15 cellular contexts compared by ENCODE assay signal in the genomic region with DNA sequence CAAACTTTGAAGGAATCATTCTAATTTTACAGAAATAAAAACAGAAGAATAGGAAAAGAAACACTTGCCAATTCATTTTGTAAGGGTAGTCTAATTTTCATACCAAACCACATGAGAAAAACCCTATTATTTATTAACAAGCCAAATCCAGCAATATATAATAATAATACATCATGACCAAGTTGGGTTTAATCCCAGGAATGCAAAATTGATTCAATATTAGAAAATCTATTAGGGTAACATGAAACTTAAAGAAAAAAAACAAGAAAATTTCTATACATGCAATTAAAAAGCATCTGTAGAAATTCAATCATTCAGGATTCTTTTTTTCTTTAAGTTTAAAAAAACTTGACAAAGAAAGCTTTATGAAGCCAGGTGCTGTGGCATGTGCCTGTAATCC.
"Had no signal": no experiment of that assay in that cellular context is flagged by ENCODE, and none has a peak within 500 bp of the region (broad histone marks: within the 10 kb centered on the region; RNA-seq: fewer than 3 reads in every experiment).

No MANE protein-coding gene starts in this region.

- DNase-seq: activated CD4-positive, alpha-beta memory T cell treated with anti-CD3 and anti-CD28 coated beads for 36 hours; activated CD4-positive, alpha-beta T cell treated with anti-CD3 and anti-CD28 coated beads for 1 hour; activated CD8-positive, alpha-beta memory T cell treated with anti-CD3 and anti-CD28 coated beads, Interleukin-2, amount 50 U/mL, for 4 hours; activated T-cell treated with anti-CD3 and anti-CD28 coated beads, Interleukin-2, amount 50 U/mL, for 72 hours; central memory CD4-positive, alpha-beta T cell; cortex of kidney; effector memory CD4-positive, alpha-beta T cell; left cardiac atrium; stimulated activated CD4-positive, alpha-beta T cell treated with anti-CD3 and anti-CD28 coated beads, Interleukin-15, amount 100 ng/mL, for 24 hours; stimulated activated CD4-positive, alpha-beta T cell treated with anti-CD3 and anti-CD28 coated beads, Interleukin-4, amount 100 ng/mL, for 24 hours; SW 1271 had no signal

- H3K4me3 ChIP-seq: SJSA1, tibial nerve had no signal

- H3K27ac Mint-ChIP-seq: activated CD4-positive, alpha-beta memory T cell treated with anti-CD3 and anti-CD28 coated beads for 36 hours; nephron; T-helper 2 cell treated with Interferon-gamma antibody and Interleukin-4, amounts not matched to agents 5 μg/mL and 100 μg/mL, for 36 hours had no signal

- H3K9me3 ChIP-seq: SJSA1, tibial nerve had no signal

- H3K36me3 ChIP-seq: SJSA1 had no signal

- H3K27ac ChIP-seq: SJSA1 had no signal

- H3K4me3 Mint-ChIP-seq: activated CD4-positive, alpha-beta memory T cell treated with anti-CD3 and anti-CD28 coated beads for 36 hours; activated T-cell treated with anti-CD3 and anti-CD28 coated beads, Interleukin-2, amount 50 U/mL, for 72 hours; nephron; T-helper 2 cell treated with Interferon-gamma antibody and Interleukin-4, amounts not matched to agents 5 μg/mL and 100 μg/mL, for 36 hours had no signal

- H3K27me3 Mint-ChIP-seq: activated CD4-positive, alpha-beta memory T cell treated with anti-CD3 and anti-CD28 coated beads for 36 hours had no signal

- H3K9me3 Mint-ChIP-seq: activated CD4-positive, alpha-beta memory T cell treated with anti-CD3 and anti-CD28 coated beads for 36 hours; activated T-cell treated with anti-CD3 and anti-CD28 coated beads, Interleukin-2, amount 50 U/mL, for 72 hours; T-helper 2 cell treated with Interferon-gamma antibody and Interleukin-4, amounts not matched to agents 5 μg/mL and 100 μg/mL, for 36 hours had no signal

- H3K27me3 ChIP-seq: SJSA1, tibial nerve had no signal

- ATAC-seq: activated T-cell treated with anti-CD3 and anti-CD28 coated beads, Interleukin-2, amount 50 U/mL, for 72 hours; left cardiac atrium had no signal
